ENCODE assay signal across 9 cellular contexts in the genomic region with DNA sequence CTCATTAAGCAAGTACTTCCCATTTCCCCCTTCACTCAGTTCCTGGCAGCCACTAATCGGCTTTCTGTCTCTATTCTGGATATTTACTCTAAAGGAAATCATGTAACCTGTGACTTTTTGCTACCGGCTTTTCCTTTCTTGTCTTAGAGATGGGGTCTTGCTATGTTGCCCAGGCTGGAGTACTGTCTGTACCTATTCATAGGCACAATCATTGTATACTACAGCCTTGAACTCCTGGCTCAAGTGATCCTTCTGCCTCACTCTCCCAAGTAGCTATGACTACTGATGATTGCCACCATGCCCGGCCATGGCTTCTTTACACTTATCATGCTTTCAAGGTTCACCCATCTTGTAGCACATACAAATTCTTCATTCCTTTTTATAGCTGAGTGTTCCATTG. TPM values are rescaled to one million over a fixed set of nuclear protein-coding genes. Genes with fewer than 3 reads are reported as not detected.
"Had no signal": no experiment of that assay in that cellular context is flagged by ENCODE, and none has a peak within 500 bp of the region (broad histone marks: within the 10 kb centered on the region; RNA-seq: fewer than 3 reads in every experiment).

No MANE protein-coding gene starts in this region.

- H2AFZ ChIP-seq: GM23248 had no signal

- H3K4me3 Mint-ChIP-seq: H9, IgD-negative memory B cell had no signal

- DNase-seq: GM23248, H9, HCEC 1CT, KG1 had no signal

- H3K27ac Mint-ChIP-seq: H9 had no signal

- H3K4me1 Mint-ChIP-seq: H9 had no signal

- H3K9me3 Mint-ChIP-seq: H9, IgD-negative memory B cell had no signal

- H3K27me3 Mint-ChIP-seq: IgD-negative memory B cell had no signal

- FAIRE-seq: H1, H54, HTR-8/SVneo had no signal

- H3K9ac ChIP-seq: GM23248 had no signal

- H3K27ac ChIP-seq: GM23248 had no signal

- H3K4me3 ChIP-seq: GM23248 had no signal

RNA-seq across cellular contexts. Expression of gene DNAJB7, which starts 55.2 kb away (rescaled TPM):
- total RNA-seq: GM23248, H1, H9, HT-29 had no signal
- polyA plus RNA-seq: H1 had no signal
